Comparison of ENCODE assay signal across 1 cellular context in genomic region chr1:37999434-38000232, GRCh38.
TF ChIP-seq lines count a peak whose summit lies in the region.

No MANE protein-coding gene starts in this region.

TF ChIP-seq in K562, 482 proteins besides CTCF, POLR2A, EP300 and RAD21 (continued from another document and continues in another):
- TF ChIP-seq HINFP (tag; conservative IDR thresholded peaks at IDR 0.05; ENCODE audit: low read depth) (0 out of 2 replicates have a peak, but pooled peaks have one; percentile 12), HEY1 (CRISPR knock-in tag; IDR thresholded peaks at IDR 0.05; ENCODE audit: borderline replicate concordance) (no peak), SPI1 (IDR thresholded peaks at IDR 0.05; ENCODE audit: borderline replicate concordance, low read depth, low read length) (peak; percentile 58), SIN3A (IDR thresholded peaks at IDR 0.05; ENCODE audit: borderline replicate concordance in 2 of 2, control insufficient read depth in 1 of 2, low read depth in 2 of 2, low read length in 2 of 2) (peak in 1 of 2 experiments; percentile 73; a peak in 1 of 4 replicates), TOE1 (IDR thresholded peaks at IDR 0.05; ENCODE audit: borderline replicate concordance) (peak; percentile 58), TOE1 (CRISPR knock-in tag; IDR thresholded peaks at IDR 0.05; ENCODE audit: borderline replicate concordance, low read depth) (0 out of 2 replicates have a peak, but pooled peaks have one; percentile 1), PATZ1 (CRISPR knock-in tag; IDR thresholded peaks at IDR 0.05; ENCODE audit: borderline replicate concordance) (no peak), KLF1 (tag; IDR thresholded peaks at IDR 0.05) (no peak), SMAD3 (CRISPR knock-in tag; conservative IDR thresholded peaks at IDR 0.05) (no peak; the same call in 1 of the 2 replicates), CTBP1 (IDR thresholded peaks at IDR 0.05; ENCODE audit: borderline replicate concordance) (peak; percentile 34; the same call in 1 of the 2 replicates), ZNF395 (CRISPR knock-in tag; IDR thresholded peaks at IDR 0.05) (peak; percentile 35; the same call in 1 of the 2 replicates), AFF4 (CRISPR knock-in tag; IDR thresholded peaks at IDR 0.05) (peak; percentile 81), PHF8 (IDR thresholded peaks at IDR 0.05; ENCODE audit: borderline replicate concordance, low read length) (peak; percentile 48; the same call in 1 of the 2 replicates), NRF1 (conservative IDR thresholded peaks at IDR 0.05 in 1 of 2, IDR thresholded peaks at IDR 0.05 in 1 of 2) (peak; percentile 9 to 30; a peak in 2 of 4 replicates), ETV6 (IDR thresholded peaks at IDR 0.05; ENCODE audit: borderline replicate concordance in 1 of 2, low read depth in 2 of 2, low read length in 1 of 2) (peak; percentile 99), ETV6 (CRISPR knock-in tag; IDR thresholded peaks at IDR 0.05; ENCODE audit: borderline replicate concordance) (no peak), ARNT (IDR thresholded peaks at IDR 0.05) (peak; percentile 88 to 95; a peak in 3 of 4 replicates), E2F5 (CRISPR knock-in tag; IDR thresholded peaks at IDR 0.05) (no peak), DMBX1 (CRISPR knock-in tag; IDR thresholded peaks at IDR 0.05; ENCODE audit: borderline replicate concordance) (peak; percentile 89; the same call in 1 of the 2 replicates), ETV5 (CRISPR knock-in tag; IDR thresholded peaks at IDR 0.05; ENCODE audit: low read depth) (peak; percentile 100), HDAC1 (IDR thresholded peaks at IDR 0.05) (peak in 1 of 2 experiments; percentile 87; a peak in 2 of 4 replicates), HDAC2 (IDR thresholded peaks at IDR 0.05) (peak; percentile 72; the same call in 1 of the 2 replicates), HMGXB4 (CRISPR knock-in tag; IDR thresholded peaks at IDR 0.05) (0 out of 2 replicates have a peak, but pooled peaks have one; percentile 6), DEAF1 (CRISPR knock-in tag; IDR thresholded peaks at IDR 0.05) (no peak), HSF4 (CRISPR knock-in tag; IDR thresholded peaks at IDR 0.05; ENCODE audit: borderline replicate concordance) (peak; percentile 65; the same call in 1 of the 2 replicates), SMAD4 (CRISPR knock-in tag; conservative IDR thresholded peaks at IDR 0.05) (peak; percentile 100), FOS (IDR thresholded peaks at IDR 0.05; ENCODE audit: extremely low read depth, insufficient read length) (peak; percentile 79), ELF1 (tag; IDR thresholded peaks at IDR 0.05) (peak; percentile 94), PHF21A (IDR thresholded peaks at IDR 0.05; ENCODE audit: borderline replicate concordance, low read depth) (peak; percentile 84; the same call in 1 of the 2 replicates), POLR2B (IDR thresholded peaks at IDR 0.05; ENCODE audit: low read depth, partially characterized antibody) (peak; percentile 82), ZNF280B (CRISPR knock-in tag; IDR thresholded peaks at IDR 0.05) (0 out of 2 replicates have a peak, but pooled peaks have one; percentile 35), HMGN3 (IDR thresholded peaks at IDR 0.05; ENCODE audit: borderline replicate concordance, extremely low read depth, insufficient read length, low read depth, low read length) (peak; percentile 69), ZBED1 (IDR thresholded peaks at IDR 0.05) (peak; percentile 82; the same call in 1 of the 2 replicates), NFIC (IDR thresholded peaks at IDR 0.05) (peak; percentile 42), ZNF384 (IDR thresholded peaks at IDR 0.05; ENCODE audit: low read depth, low read length) (peak; percentile 82), ID3 (CRISPR knock-in tag; IDR thresholded peaks at IDR 0.05) (no peak), ID3 (tag; IDR thresholded peaks at IDR 0.05) (0 out of 2 replicates have a peak, but pooled peaks have one; percentile 13), TEAD4 (IDR thresholded peaks at IDR 0.05; ENCODE audit: low read length) (peak; percentile 88), TEAD4 (CRISPR knock-in tag; IDR thresholded peaks at IDR 0.05; ENCODE audit: borderline replicate concordance) (no peak), PHB (CRISPR knock-in tag; IDR thresholded peaks at IDR 0.05) (0 out of 2 replicates have a peak, but pooled peaks have one; percentile 47), ZBTB8A (IDR thresholded peaks at IDR 0.05; ENCODE audit: partially characterized antibody) (no peak), NFRKB (IDR thresholded peaks at IDR 0.05; ENCODE audit: low read depth) (peak; percentile 87), ZNF584 (CRISPR knock-in tag; IDR thresholded peaks at IDR 0.05; ENCODE audit: low read depth) (peak; percentile 87), ETS2 (tag; IDR thresholded peaks at IDR 0.05; ENCODE audit: borderline replicate concordance, poor library complexity, severe bottlenecking) (peak; percentile 70), MAZ (CRISPR knock-in tag; conservative IDR thresholded peaks at IDR 0.05 in 1 of 2, IDR thresholded peaks at IDR 0.05 in 1 of 2) (peak in 1 of 2 experiments; percentile 92), ERF (CRISPR knock-in tag; IDR thresholded peaks at IDR 0.05) (peak; percentile 63), MTF1 (CRISPR knock-in tag; IDR thresholded peaks at IDR 0.05; ENCODE audit: borderline replicate concordance) (no peak), SP1 (CRISPR knock-in tag; IDR thresholded peaks at IDR 0.05) (peak; percentile 24; the same call in 1 of the 2 replicates), HBP1 (CRISPR knock-in tag; IDR thresholded peaks at IDR 0.05) (peak; percentile 55; the same call in 1 of the 2 replicates)
